ENCODE assay signal across 8 cellular contexts in genomic region chr16:29268956-29269811, GRCh38.
A peak's percentile ranks its signal among the peaks of the same experiment; 100 is the strongest.
DNase-seq lines count a peak whose midpoint lies in the region; ATAC-seq, FAIRE-seq and TF ChIP-seq lines count a peak whose summit lies in the region.
"Not testable (repeated sequence)": the region's sequence is repeated elsewhere in the genome, so short reads cannot be mapped to it uniquely, and the experiment has no call there.

No MANE protein-coding gene starts in this region.

- in situ Hi-C loops in GM23248 (cut with MboI); HepG2 (cut with HindIII; ENCODE audit: extremely low pct_ligation_motif_present, low pct_unique_long_range_greater_than_20kb): not testable (repeated sequence)

- H3K4me2 ChIP-seq in GM23248 (ENCODE audit: unreplicated experiment) (peak overlapping the region; percentile 56), skeletal muscle satellite cell (ENCODE audit: low read length) (peak overlapping the region; percentile 5)
- H3K4me2 ChIP-seq in HepG2 (ENCODE audit: low read depth, low read length), result not testable (repeated sequence)

- not testable (repeated sequence) for H3K4me3 ChIP-seq in ACC112 (ENCODE audit: low read depth, low read length); GM23248; fibroblast of villous mesenchyme (ENCODE audit: low read depth, low read length); HepG2 (replicated peaks in 1 of 3; ENCODE audit: insufficient read depth in 1 of 3, low read depth in 2 of 3, low read length in 3 of 3)
- H3K4me3 ChIP-seq in WI38 (ENCODE audit: low read depth, low read length) (peak overlapping the region; percentile 6; the same call in 1 of the 2 replicates), skeletal muscle satellite cell (ENCODE audit: low read length) (peak overlapping the region; percentile 18)

- not testable (repeated sequence) for FAIRE-seq in HepG2 (lab: Jason Lieb, UNC)

- H3F3A ChIP-seq in GM23248 (ENCODE audit: insufficient read depth), result peaks cover 50% of the 10 kb centered on the region

- H3K9ac ChIP-seq in GM23248 (peak overlapping the region; percentile 69), skeletal muscle satellite cell (ENCODE audit: low read depth, low read length) (peak overlapping the region; percentile 56)
- not testable (repeated sequence) for H3K9ac ChIP-seq in HepG2 (ENCODE audit: insufficient read depth, low read depth, low read length)

- H3K4me1 ChIP-seq in ACC112 (ENCODE audit: control insufficient read depth, insufficient read depth, low read length, unreplicated experiment), result peaks cover 60% of the 10 kb centered on the region
- H3K4me1 ChIP-seq in GM23248 (ENCODE audit: insufficient read depth), result peaks cover 54% of the 10 kb centered on the region
- H3K4me1 ChIP-seq in HepG2 (ENCODE audit: insufficient read depth, low read length), result peaks cover 70% of the 10 kb centered on the region
- peaks cover 54% of the 10 kb centered on the region for H3K4me1 ChIP-seq in skeletal muscle satellite cell (ENCODE audit: control insufficient read depth, insufficient read depth, low read length)

- not testable (repeated sequence) for TF ChIP-seq CTCF in WI38 (IDR thresholded peaks at IDR 0.05; ENCODE audit: low read depth, low read length); chondrocyte (IDR thresholded peaks at IDR 0.05); fibroblast of villous mesenchyme (IDR thresholded peaks at IDR 0.05; ENCODE audit: insufficient read depth, low read depth, low read length); HepG2 (CRISPR knock-in tag; IDR thresholded peaks at IDR 0.05)

- TF ChIP-seq POLR2A in HepG2 (IDR thresholded peaks at IDR 0.05; ENCODE audit: insufficient read depth in 1 of 2, low read depth in 2 of 2, low read length in 2 of 2), result not testable (repeated sequence)

- not testable (repeated sequence) for H4K20me1 ChIP-seq in GM23248 (ENCODE audit: insufficient read depth); HepG2 (ENCODE audit: insufficient read depth, low read length)

- H2AFZ ChIP-seq in ACC112 (ENCODE audit: low read length, unreplicated experiment); GM23248; HepG2 (ENCODE audit: low read length): not testable (repeated sequence)

- not testable (repeated sequence) for TF ChIP-seq EP300 in HepG2 (IDR thresholded peaks at IDR 0.05; ENCODE audit: low read depth in 2 of 2, low read length in 2 of 2); HepG2 (CRISPR knock-in tag; IDR thresholded peaks at IDR 0.05; ENCODE audit: borderline replicate concordance)

- intact Hi-C loops in HepG2 (cut with micrococcal nuclease; ENCODE audit: unreplicated experiment), result loop anchor here (10.0 kb wide), 1 partner anchor 46 kb away; no protein-coding TSS in a partner anchor

- WGBS in GM23248 (ENCODE audit: low coverage in 1 of 2, low lambda C conversion rate in 2 of 2, missing lambda C conversion rate in 2 of 2), 2 experiments, result 2 to 4% methylated on average over 12 of the region's 12 CpGs
- WGBS in HepG2 (ENCODE audit: low lambda C conversion rate), result 71% methylated on average over 11 of the region's 12 CpGs

- H3K79me2 ChIP-seq in ACC112 (ENCODE audit: control insufficient read depth, insufficient read depth, low read length, unreplicated experiment); GM23248 (ENCODE audit: insufficient read depth); HepG2 (ENCODE audit: insufficient read depth, low read length): not testable (repeated sequence)

- H3K27ac Mint-ChIP-seq in chondrocyte (ENCODE audit: unreplicated experiment), result peak overlapping the region; percentile 98

- not testable (repeated sequence) for H3K36me3 ChIP-seq in ACC112 (ENCODE audit: insufficient read depth, low read length); GM23248 (ENCODE audit: low read depth); HepG2 (replicated peaks in 1 of 2; ENCODE audit: control insufficient read depth in 1 of 2, insufficient read depth in 2 of 2, low read length in 2 of 2); skeletal muscle satellite cell (ENCODE audit: insufficient read depth, low read length)

- not testable (repeated sequence) for TF ChIP-seq RAD21 in HepG2 (CRISPR knock-in tag; IDR thresholded peaks at IDR 0.05)

- peaks cover 47% of the 10 kb centered on the region for H3K4me1 Mint-ChIP-seq in chondrocyte (ENCODE audit: low read depth)

- CTCF ChIA-PET in HepG2 (lab: Yijun Ruan, JAX; ENCODE audit: low intra/inter-chr PET ratio, low total read pairs), result not testable (repeated sequence)

- POLR2A ChIA-PET in HepG2 (lab: Yijun Ruan, JAX), result not testable (repeated sequence)

- not testable (repeated sequence) for H3K27me3 Mint-ChIP-seq in chondrocyte (ENCODE audit: low read depth)

- DNase-seq in GM23248 (peak; percentile 89), NCI-H226 (peak; percentile 80), fibroblast of villous mesenchyme (ENCODE audit: low read depth) (peak; percentile 89), HepG2 (ENCODE audit: low spot score) (peak; percentile 60)
- not testable (repeated sequence) for DNase-seq in chondrocyte (ENCODE audit: low spot score)

- peaks cover 23% of the 10 kb centered on the region for H3K9me3 Mint-ChIP-seq in chondrocyte (ENCODE audit: low read depth)

- H3K9me3 ChIP-seq in GM23248 (ENCODE audit: low read depth); HepG2 (ENCODE audit: low read length); skeletal muscle satellite cell (replicated peaks; ENCODE audit: low read length): not testable (repeated sequence)

- not testable (repeated sequence) for ATAC-seq in HepG2

- not testable (repeated sequence) for H3K36me3 Mint-ChIP-seq in chondrocyte (ENCODE audit: low read depth)

- BruUV-seq in HepG2 (replicated peaks; lab: Mats Ljungman, UMichigan), result not testable (repeated sequence)

- H3K4me3 Mint-ChIP-seq in chondrocyte (ENCODE audit: unreplicated experiment), result not testable (repeated sequence)

- peak overlapping the region; percentile 89 for H3K27ac ChIP-seq in ACC112 (ENCODE audit: low read depth, low read length)
- peak overlapping the region; percentile 99 for H3K27ac ChIP-seq in GM23248
- not testable (repeated sequence) for H3K27ac ChIP-seq in HepG2 (ENCODE audit: extremely low read length, insufficient read depth, low read length)

- H3K9me2 ChIP-seq in GM23248 (ENCODE audit: insufficient read depth), result not testable (repeated sequence)

- not testable (repeated sequence) for H3K27me3 ChIP-seq in ACC112 (ENCODE audit: insufficient read depth, low read length); GM23248 (replicated peaks; ENCODE audit: insufficient read depth); HepG2 (ENCODE audit: control insufficient read depth in 1 of 2, insufficient read depth in 2 of 2, low read length in 2 of 2); skeletal muscle satellite cell (ENCODE audit: control insufficient read depth, insufficient read depth, low read length)

TF ChIP-seq in HepG2, 621 proteins besides CTCF, POLR2A, EP300 and RAD21:
- peak; percentile 98 for TF ChIP-seq ZNF331 (CRISPR knock-in tag; IDR thresholded peaks at IDR 0.05)
- 0 out of 2 replicates have a peak, but pooled peaks have one; percentile 26 for TF ChIP-seq ATF3 (CRISPR knock-in tag; IDR thresholded peaks at IDR 0.05)
- peak; percentile 49; the same call in 1 of the 2 replicates for TF ChIP-seq FOSL2 (CRISPR knock-in tag; IDR thresholded peaks at IDR 0.05)
